Comparison of ENCODE assay signal across 10 cellular contexts in genomic region chr10:74047304-74047703, GRCh38. TPM values are rescaled to one million over a fixed set of nuclear protein-coding genes. Genes with fewer than 3 reads are reported as not detected.
DNase-seq lines count a peak whose midpoint lies in the region; ATAC-seq and TF ChIP-seq lines count a peak whose summit lies in the region.
"Had no signal": no experiment of that assay in that cellular context is flagged by ENCODE, and none has a peak within 500 bp of the region (broad histone marks: within the 10 kb centered on the region; RNA-seq: fewer than 3 reads in every experiment).

No MANE protein-coding gene starts in this region.

- peaks cover 52% of the 10 kb centered on the region for H4K20me1 ChIP-seq in osteoblast (ENCODE audit: insufficient read depth, low read length)

- H3K4me3 ChIP-seq in coronary artery, result no peak overlapping the region
- H3K4me3 ChIP-seq in osteoblast (ENCODE audit: insufficient read depth, low read length), result peak overlapping the region; percentile 8

- H2AFZ ChIP-seq in osteoblast (ENCODE audit: low read length), result no peak overlapping the region

- DNase-seq in AG20443 (ENCODE audit: low spot score) (peak; percentile 72), HS-5 (ENCODE audit: low read depth) (peak; percentile 78), coronary artery (ENCODE audit: low spot score) (no peak), osteoblast (ENCODE audit: insufficient read length, low spot score, missing footprints) (peak; percentile 88), activated T-cell treated with anti-CD3 and anti-CD28 coated beads for 4 hours (no peak), mucosa of gallbladder (ENCODE audit: low spot score) (no peak)
- no peak for DNase-seq in stimulated activated CD4-positive, alpha-beta T cell treated with anti-CD3 and anti-CD28 coated beads, Interleukin-2, amount 100 ng/mL, for 24 hours
- DNase-seq: activated CD8-positive, alpha-beta memory T cell treated with anti-CD3 and anti-CD28 coated beads, Interleukin-2, amount 50 U/mL, for 4 hours; occipital lobe had no signal

- ATAC-seq in HG02938 (IDR thresholded peaks at IDR 0.05; ENCODE audit: unreplicated experiment), result no peak

- TF ChIP-seq CTCF in coronary artery (IDR thresholded peaks at IDR 0.05) (no peak), osteoblast (IDR thresholded peaks at IDR 0.05; ENCODE audit: extremely low read depth, low read depth, low read length) (no peak)

- peaks cover 93% of the 10 kb centered on the region for H3K79me2 ChIP-seq in osteoblast (ENCODE audit: insufficient read depth, low read length)

- no peaks in the 10 kb centered on the region for H3K9me3 ChIP-seq in osteoblast (ENCODE audit: low read depth, low read length)

- no peaks in the 10 kb centered on the region for H3K27me3 ChIP-seq in osteoblast (ENCODE audit: insufficient read depth, low read length)

- H3K27ac ChIP-seq in coronary artery (peak overlapping the region; percentile 3 to 34), osteoblast (ENCODE audit: low read depth, low read length) (peak overlapping the region; percentile 29)

- H3K36me3 ChIP-seq in osteoblast (ENCODE audit: insufficient read depth, low read length), result peaks cover 41% of the 10 kb centered on the region

- H3K4me2 ChIP-seq in osteoblast (ENCODE audit: insufficient read depth, low read length), result peak overlapping the region; percentile 52

- peaks cover 38% of the 10 kb centered on the region for H3K4me1 ChIP-seq in osteoblast (ENCODE audit: insufficient read depth, low read length)

RNA-seq across cellular contexts. Expression of gene VCL, which starts 49.4 kb away (rescaled TPM):
- 169 and 201 TPM in 2 replicates for total RNA-seq in osteoblast
- total RNA-seq in mucosa of gallbladder, result 216 TPM

Comparison
In these comparisons a context has a peak if more than half of its experiments do, and no peak if none do; other contexts are left out.
1. DNase-seq: peak in AG20443 (single experiment), HS-5 (single experiment) and osteoblast (single experiment); none in coronary artery (single experiment), stimulated activated CD4-positive, alpha-beta T cell treated with anti-CD3 and anti-CD28 coated beads, Interleukin-2, amount 100 ng/mL, for 24 hours (0 of 2), activated T-cell treated with anti-CD3 and anti-CD28 coated beads for 4 hours (single experiment) and mucosa of gallbladder (single experiment).